ENCODE assay signal across 8 cellular contexts in the genomic region with DNA sequence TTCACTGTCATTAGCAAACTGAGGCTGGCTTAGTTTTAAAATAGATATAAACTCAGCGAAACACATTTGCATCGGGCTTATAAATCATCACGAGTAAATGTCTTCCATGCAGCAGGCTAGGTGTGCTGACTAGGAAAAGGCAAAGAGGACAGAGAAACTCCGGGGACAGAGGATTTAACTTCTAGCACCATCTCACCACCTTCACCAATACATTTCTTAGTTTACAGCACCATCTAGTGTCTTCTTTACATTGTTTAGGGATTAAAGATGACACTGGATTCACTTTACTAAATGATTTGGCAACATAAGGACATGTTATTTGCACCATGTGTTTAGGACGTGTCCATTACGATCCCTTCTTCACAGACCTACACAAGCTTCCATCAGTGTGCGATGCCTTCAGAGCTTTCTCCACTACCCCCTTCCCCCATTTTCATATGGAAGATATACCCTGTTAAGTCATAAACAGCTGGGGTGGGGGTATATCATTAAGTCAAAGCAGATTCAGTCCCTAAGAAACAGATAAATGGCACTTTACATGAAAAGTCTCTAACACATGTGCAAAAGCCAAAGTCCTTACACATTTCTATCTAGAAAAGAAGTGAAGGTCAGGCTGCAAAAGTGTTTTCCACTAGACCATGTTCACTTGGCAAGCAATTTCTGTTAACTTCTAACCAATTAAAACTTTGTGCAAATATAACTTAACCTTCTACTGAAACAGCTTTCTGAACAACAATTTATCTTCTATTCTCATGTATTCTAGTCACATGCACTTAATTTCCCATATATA.
DNase-seq lines count a peak whose midpoint lies in the region; ATAC-seq and TF ChIP-seq lines count a peak whose summit lies in the region.

No MANE protein-coding gene starts in this region.

- H3K4me3 ChIP-seq in WERI-Rb-1 (ENCODE audit: low read depth, low read length) (no peak overlapping the region), left ventricle myocardium inferior (no peak overlapping the region)

- no peak overlapping the region for H3K4me3 Mint-ChIP-seq in stimulated activated effector memory CD8-positive, alpha-beta T cell treated with anti-CD3 and anti-CD28 coated beads, Interleukin-12 subunit alpha, Interleukin-12 subunit beta, amount 100 ng/mL, for 72 hours

- peak; percentile 55 for DNase-seq in SIG-M5 treated with dmso at 0.1 percent for 504 hours (lab: John Stamatoyannopoulos, UW; ENCODE audit: unreplicated experiment)
- no peak for DNase-seq in SIG-M5 (lab: John Stamatoyannopoulos, UW)
- peak; percentile 45 for DNase-seq in NCI-H2081 treated with DMSO at 0.1 percent for 48 hours (lab: John Stamatoyannopoulos, UW)
- no peak for DNase-seq in WERI-Rb-1
- no peak for DNase-seq in left ventricle myocardium inferior
- no peak for DNase-seq in stimulated activated effector memory CD8-positive, alpha-beta T cell treated with anti-CD3 and anti-CD28 coated beads, Interleukin-12 subunit alpha, Interleukin-12 subunit beta, amount 100 ng/mL, for 72 hours (ENCODE audit: low spot score in 2 of 2)

- H3K36me3 Mint-ChIP-seq in stimulated activated effector memory CD8-positive, alpha-beta T cell treated with anti-CD3 and anti-CD28 coated beads, Interleukin-12 subunit alpha, Interleukin-12 subunit beta, amount 100 ng/mL, for 72 hours = no peaks in the 10 kb centered on the region

- intact Hi-C loops in left ventricle myocardium inferior (cut with micrococcal nuclease) = loop anchor here (10.0 kb wide), 2 partner anchors 65 to 205 kb away; no protein-coding TSS in a partner anchor

- H3K36me3 ChIP-seq in WERI-Rb-1 = no peaks in the 10 kb centered on the region
- peaks cover 1% of the 10 kb centered on the region for H3K36me3 ChIP-seq in left ventricle myocardium inferior

- peaks cover 72% of the 10 kb centered on the region for H3K4me1 ChIP-seq in left ventricle myocardium inferior

- no peak overlapping the region for H3K27ac Mint-ChIP-seq in stimulated activated effector memory CD8-positive, alpha-beta T cell treated with anti-CD3 and anti-CD28 coated beads, Interleukin-12 subunit alpha, Interleukin-12 subunit beta, amount 100 ng/mL, for 72 hours

- TF ChIP-seq CTCF in WERI-Rb-1 (IDR thresholded peaks at IDR 0.05; ENCODE audit: low read depth, low read length) (peak; percentile 25; the same call in 1 of the 2 replicates), left ventricle myocardium inferior (IDR thresholded peaks at IDR 0.05; ENCODE audit: borderline replicate concordance) (peak; percentile 61)

- H3K27ac ChIP-seq in WERI-Rb-1 (no peak overlapping the region), left ventricle myocardium inferior (replicated peaks) (no peak overlapping the region)

- H3K27me3 ChIP-seq in WERI-Rb-1 (ENCODE audit: insufficient read depth, low read depth, severe bottlenecking) = no peaks in the 10 kb centered on the region
- H3K27me3 ChIP-seq in left ventricle myocardium inferior (ENCODE audit: low read depth) = no peaks in the 10 kb centered on the region

- ATAC-seq in HG02852 (IDR thresholded peaks at IDR 0.05; ENCODE audit: unreplicated experiment) = peak; percentile 56
- peak; percentile 77 for ATAC-seq in stimulated activated effector memory CD8-positive, alpha-beta T cell treated with anti-CD3 and anti-CD28 coated beads, Interleukin-12 subunit alpha, Interleukin-12 subunit beta, amount 100 ng/mL, for 72 hours
- ATAC-seq in GM18873 (IDR thresholded peaks at IDR 0.05; ENCODE audit: low FRiP score, unreplicated experiment) = no peak

- H3K9me3 ChIP-seq in WERI-Rb-1 (ENCODE audit: severe bottlenecking) (no peaks in the 10 kb centered on the region), left ventricle myocardium inferior (replicated peaks) (no peaks in the 10 kb centered on the region)

- H3K4me1 Mint-ChIP-seq in stimulated activated effector memory CD8-positive, alpha-beta T cell treated with anti-CD3 and anti-CD28 coated beads, Interleukin-12 subunit alpha, Interleukin-12 subunit beta, amount 100 ng/mL, for 72 hours = no peaks in the 10 kb centered on the region

- no peaks in the 10 kb centered on the region for H3K9me3 Mint-ChIP-seq in stimulated activated effector memory CD8-positive, alpha-beta T cell treated with anti-CD3 and anti-CD28 coated beads, Interleukin-12 subunit alpha, Interleukin-12 subunit beta, amount 100 ng/mL, for 72 hours

Comparison
In these comparisons a context has a peak if more than half of its experiments do, and no peak if none do; other contexts are left out.
1. DNase-seq: peak in SIG-M5 treated with dmso at 0.1 percent for 504 hours (single experiment) and NCI-H2081 treated with DMSO at 0.1 percent for 48 hours (single experiment); none in SIG-M5 (single experiment), WERI-Rb-1 (single experiment), left ventricle myocardium inferior (single experiment) and stimulated activated effector memory CD8-positive, alpha-beta T cell treated with anti-CD3 and anti-CD28 coated beads, Interleukin-12 subunit alpha, Interleukin-12 subunit beta, amount 100 ng/mL, for 72 hours (0 of 2).